Comparison of ENCODE assay signal across 8 cellular contexts in genomic region chr6:34888874-34889555, GRCh38. TPM values are rescaled to one million over a fixed set of nuclear protein-coding genes. Genes with fewer than 3 reads are reported as not detected.
DNase-seq lines count a peak whose midpoint lies in the region; ATAC-seq and TF ChIP-seq lines count a peak whose summit lies in the region.

Gene ANKS1A (plus strand): TSS chr6:34889255. CDS start chr6:34889403, 148 bp downstream.

- H3K4me3 Mint-ChIP-seq in T-helper 2 cell treated with Interferon-gamma antibody and Interleukin-4, amounts not matched to agents 5 μg/mL and 100 μg/mL, for 36 hours: peak within 1 kb of the TSS; percentile 98

- peak within 1 kb of the TSS; percentile 95 for H3K27ac Mint-ChIP-seq in T-helper 2 cell treated with Interferon-gamma antibody and Interleukin-4, amounts not matched to agents 5 μg/mL and 100 μg/mL, for 36 hours

- H3K9me3 ChIP-seq in ascending aorta (no peaks in the 10 kb centered on the region), hepatocyte (ENCODE audit: low read depth) (no peaks in the 10 kb centered on the region), uterus (no peaks in the 10 kb centered on the region)

- ATAC-seq in GM21825 (IDR thresholded peaks at IDR 0.05; ENCODE audit: unreplicated experiment): peak; percentile 48

- peaks cover 9% of the 10 kb centered on the region for H4K20me1 ChIP-seq in hepatocyte (ENCODE audit: insufficient read depth, poor library complexity, severe bottlenecking)

- peaks cover 10% of the 10 kb centered on the region for H3K27me3 Mint-ChIP-seq in T-helper 2 cell treated with Interferon-gamma antibody and Interleukin-4, amounts not matched to agents 5 μg/mL and 100 μg/mL, for 36 hours (ENCODE audit: low read depth)

- H3K9me2 ChIP-seq in hepatocyte (replicated peaks; ENCODE audit: insufficient read depth): no peaks in the 10 kb centered on the region

- peaks cover 83% of the 10 kb centered on the region for H3K79me2 ChIP-seq in hepatocyte

- in situ Hi-C loops in Caki2 (cut with HindIII; ENCODE audit: low pct_unique_long_range_greater_than_20kb, low sequenced_read_pairs): no loop called here

- H3K4me1 ChIP-seq in ascending aorta (peaks cover 0 to 7% of the 10 kb centered on the region in 2 donors), hepatocyte (ENCODE audit: insufficient read depth) (peaks cover 6% of the 10 kb centered on the region), uterus (peaks cover 0 to 7% of the 10 kb centered on the region in 2 donors)

- peak within 1 kb of the TSS; percentile 82 to 96 for H3K27ac ChIP-seq in ascending aorta
- H3K27ac ChIP-seq in hepatocyte: peak within 1 kb of the TSS; percentile 94
- peak within 1 kb of the TSS; percentile 85 to 92 for H3K27ac ChIP-seq in uterus

- no peaks in the 10 kb centered on the region for H3K9me3 Mint-ChIP-seq in T-helper 2 cell treated with Interferon-gamma antibody and Interleukin-4, amounts not matched to agents 5 μg/mL and 100 μg/mL, for 36 hours

- H3K4me1 Mint-ChIP-seq in T-helper 2 cell treated with Interferon-gamma antibody and Interleukin-4, amounts not matched to agents 5 μg/mL and 100 μg/mL, for 36 hours (ENCODE audit: low read depth): peaks cover 21% of the 10 kb centered on the region

- TF ChIP-seq CTCF in ascending aorta (IDR thresholded peaks at IDR 0.05): no peak
- TF ChIP-seq CTCF in hepatocyte (IDR thresholded peaks at IDR 0.05; ENCODE audit: poor library complexity): no peak
- no peak for TF ChIP-seq CTCF in uterus (IDR thresholded peaks at IDR 0.05)

- H3K36me3 ChIP-seq in ascending aorta: peaks cover 0 to 2% of the 10 kb centered on the region in 2 donors
- no peaks in the 10 kb centered on the region for H3K36me3 ChIP-seq in hepatocyte (replicated peaks; ENCODE audit: insufficient read depth, low read depth)
- H3K36me3 ChIP-seq in uterus: no peaks in the 10 kb centered on the region

- H3K4me3 ChIP-seq in ascending aorta: peak within 1 kb of the TSS; percentile 77 to 91
- peak within 1 kb of the TSS; percentile 37 for H3K4me3 ChIP-seq in hepatocyte
- H3K4me3 ChIP-seq in uterus: peak within 1 kb of the TSS; percentile 86 to 94

- WGBS in hepatocyte (ENCODE audit: low lambda C conversion rate, missing lambda C conversion rate): 0% methylated on average over 25 of the region's 60 CpGs

- intact Hi-C loops in ascending aorta (cut with DNase I): loop anchor here (1.0 to 5.0 kb wide), 6 partner anchors 28 to 370 kb away; partner anchors contain the start of genes BLTP3A, ILRUN, SNRPC and TCP11
- intact Hi-C loops in uterus (cut with DNase I; ENCODE audit: low total_unique reads): no loop called here

- H3K4me2 ChIP-seq in hepatocyte: peak within 1 kb of the TSS; percentile 89

- H2AFZ ChIP-seq in hepatocyte: peak within 1 kb of the TSS; percentile 72

- H3K36me3 Mint-ChIP-seq in T-helper 2 cell treated with Interferon-gamma antibody and Interleukin-4, amounts not matched to agents 5 μg/mL and 100 μg/mL, for 36 hours (ENCODE audit: low read depth): peaks cover 14% of the 10 kb centered on the region

- DNase-seq in Caki2 (ENCODE audit: low read depth): peak; percentile 73
- peak; percentile 49 for DNase-seq in NCI-H1092 (lab: John Stamatoyannopoulos, UW)
- DNase-seq in T-helper 2 cell treated with Interferon-gamma antibody and Interleukin-4, amounts not matched to agents 5 μg/mL and 100 μg/mL, for 36 hours (ENCODE audit: low spot score): peak; percentile 86
- peak; percentile 25 to 85 for DNase-seq in ascending aorta (ENCODE audit: low spot score in 2 of 2)
- peak; percentile 94 for DNase-seq in hepatocyte (ENCODE audit: low spot score)
- DNase-seq in renal cortical epithelial cell (ENCODE audit: low read depth): no peak
- peak; percentile 79 to 81 for DNase-seq in uterus

- TF ChIP-seq POLR2A in uterus (IDR thresholded peaks at IDR 0.05): peak; percentile 71 to 76

- no peaks in the 10 kb centered on the region for H3K27me3 ChIP-seq in ascending aorta
- no peaks in the 10 kb centered on the region for H3K27me3 ChIP-seq in hepatocyte
- H3K27me3 ChIP-seq in uterus: no peaks in the 10 kb centered on the region

RNA-seq across cellular contexts. Expression of gene ANKS1A, which starts in this region (rescaled TPM):
- 10.0 and 15.2 TPM in 2 replicates for total RNA-seq in Caki2 (2014; rRNA removed; shearing (Covaris generic); ENCODE audit: low replicate concordance)
- total RNA-seq in ascending aorta (20.9 TPM), hepatocyte (18.5 and 25.4 TPM in 2 replicates), renal cortical epithelial cell (11.6 and 24.5 TPM in 2 replicates), uterus (10 to 100 TPM; 12.1 to 31.8 (median 24.1) TPM)
- 15.9 and 17.5 TPM in 2 replicates for polyA plus RNA-seq in hepatocyte

Comparison
In these comparisons a context has a peak if more than half of its experiments do, and no peak if none do; other contexts are left out.
1. H3K4me3 ChIP-seq: peak in every context shown above with its lines; median percentile 90 in uterus; 84 in ascending aorta; 37 in hepatocyte.